23 cellular contexts compared by ENCODE assay signal in genomic region chr5:116466740-116467139, GRCh38.
"Had no signal": no experiment of that assay in that cellular context is flagged by ENCODE, and none has a peak within 500 bp of the region (broad histone marks: within the 10 kb centered on the region; RNA-seq: fewer than 3 reads in every experiment).

No MANE protein-coding gene starts in this region.

- H3K4me3 Mint-ChIP-seq: activated B cell treated with CpG ODN at 0.5 μM for 24 hours; activated CD4-positive, alpha-beta T cell treated with anti-CD3 and anti-CD28 coated beads for 36 hours; activated T-cell treated with anti-CD3 and anti-CD28 coated beads, Interleukin-2, amount 50 U/mL, for 24 hours; activated T-helper 17 cell treated with anti-CD3 and anti-CD28 coated beads, Interleukin-2, amount 50 U/mL, for 72 hours; central memory CD8-positive, alpha-beta T cell; naive thymus-derived CD4-positive, alpha-beta T cell; neural progenitor cell had no signal

- H3K36me3 ChIP-seq: ascending aorta, colonic mucosa had no signal

- H3K9ac ChIP-seq: neural progenitor cell had no signal

- H3K9me3 ChIP-seq: ascending aorta, colonic mucosa, tibial nerve had no signal

- DNase-seq: activated B cell treated with CpG ODN at 0.5 μM for 24 hours; activated CD4-positive, alpha-beta T cell treated with anti-CD3 and anti-CD28 coated beads for 36 hours; activated CD4-positive, alpha-beta T cell treated with anti-CD3 and anti-CD28 coated beads, Interleukin-2, amount 50 U/mL, for 4 hours; activated CD8-positive, alpha-beta memory T cell treated with anti-CD3 and anti-CD28 coated beads for 24 hours; activated CD8-positive, alpha-beta memory T cell treated with anti-CD3 and anti-CD28 coated beads, Interleukin-2, amount 50 U/mL, for 4 hours; activated T-cell treated with anti-CD3 and anti-CD28 coated beads, Interleukin-2, amount 50 U/mL, for 24 hours; colonic mucosa; heart left ventricle; islet precursor cell; left colon; mesenchymal stem cell; naive thymus-derived CD4-positive, alpha-beta T cell; spleen; stimulated activated CD4-positive, alpha-beta T cell treated with anti-CD3 and anti-CD28 coated beads, Interleukin-4, amount 100 ng/mL, for 24 hours; stimulated activated naive CD4-positive, alpha-beta T cell treated with Interleukin-2 at 50 U/mL for 16 hours; T1000 had no signal

- H3K27me3 ChIP-seq: ascending aorta, colonic mucosa, heart left ventricle, neural progenitor cell, spleen, tibial nerve had no signal

- H3K27ac ChIP-seq: ascending aorta, colonic mucosa, heart left ventricle, neural progenitor cell, spleen, tibial nerve had no signal

- H3K4me3 ChIP-seq: ascending aorta, colonic mucosa, heart left ventricle, neural progenitor cell, spleen, tibial nerve had no signal

- H3K27me3 Mint-ChIP-seq: activated B cell treated with CpG ODN at 0.5 μM for 24 hours; activated CD4-positive, alpha-beta T cell treated with anti-CD3 and anti-CD28 coated beads for 36 hours; activated T-cell treated with anti-CD3 and anti-CD28 coated beads, Interleukin-2, amount 50 U/mL, for 24 hours; activated T-helper 17 cell treated with anti-CD3 and anti-CD28 coated beads, Interleukin-2, amount 50 U/mL, for 72 hours; central memory CD8-positive, alpha-beta T cell; naive thymus-derived CD4-positive, alpha-beta T cell; progenitor cell of endocrine pancreas had no signal

- H3K4me1 Mint-ChIP-seq: activated B cell treated with CpG ODN at 0.5 μM for 24 hours; activated CD4-positive, alpha-beta T cell treated with anti-CD3 and anti-CD28 coated beads for 36 hours; activated T-helper 17 cell treated with anti-CD3 and anti-CD28 coated beads, Interleukin-2, amount 50 U/mL, for 72 hours; central memory CD8-positive, alpha-beta T cell; neural progenitor cell had no signal

- H3K27ac Mint-ChIP-seq: activated B cell treated with CpG ODN at 0.5 μM for 24 hours; activated CD4-positive, alpha-beta T cell treated with anti-CD3 and anti-CD28 coated beads for 36 hours; activated naive CD4-positive, alpha-beta T cell treated with anti-CD3 and anti-CD28 coated beads, Interleukin-2, amount 50 U/mL, for 72 hours; activated T-cell treated with anti-CD3 and anti-CD28 coated beads, Interleukin-2, amount 50 U/mL, for 24 hours; activated T-helper 17 cell treated with anti-CD3 and anti-CD28 coated beads, Interleukin-2, amount 50 U/mL, for 72 hours; neural progenitor cell had no signal

- H2AFZ ChIP-seq: neural progenitor cell had no signal

- H3K4me1 ChIP-seq: ascending aorta, colonic mucosa, spleen, tibial nerve had no signal

- H3K4me2 ChIP-seq: neural progenitor cell had no signal
